ENCODE assay signal across 19 cellular contexts in the genomic region with DNA sequence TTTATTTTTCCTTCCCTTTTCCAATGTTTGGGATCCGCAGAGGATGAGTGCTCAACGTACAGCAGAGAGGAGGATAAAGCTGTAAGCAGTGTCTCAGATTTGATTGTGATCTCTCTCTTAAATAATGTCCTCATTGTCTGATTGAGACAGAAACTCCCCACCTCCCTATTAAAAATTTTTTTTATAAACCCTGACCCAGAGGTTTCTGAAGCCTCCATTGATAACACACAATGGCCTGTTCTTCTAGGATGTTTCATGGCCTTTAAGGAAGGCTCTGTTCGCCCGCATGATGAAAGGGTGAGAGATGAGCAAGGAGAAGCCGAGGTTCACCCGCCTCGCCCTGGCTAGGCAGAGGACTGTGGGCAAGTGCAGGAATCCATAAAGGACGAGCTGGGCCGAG.
DNase-seq lines count a peak whose midpoint lies in the region; ATAC-seq, FAIRE-seq and TF ChIP-seq lines count a peak whose summit lies in the region.
"Had no signal": no experiment of that assay in that cellular context is flagged by ENCODE, and none has a peak within 500 bp of the region (broad histone marks: within the 10 kb centered on the region; RNA-seq: fewer than 3 reads in every experiment).

No MANE protein-coding gene starts in this region.

- no peak for TF ChIP-seq RAD21 in H1 (IDR thresholded peaks at IDR 0.05 in 1 of 2, conservative IDR thresholded peaks at IDR 0.05 in 1 of 2; ENCODE audit: low read depth in 2 of 2, low read length in 2 of 2)

- no peak overlapping the region for H3K4me3 Mint-ChIP-seq in neural progenitor cell
- H3K4me3 Mint-ChIP-seq: CD4-positive, alpha-beta T cell had no signal

- H2BK15ac ChIP-seq in H1 (ENCODE audit: low read length): no peak overlapping the region

- no peak overlapping the region for H4K5ac ChIP-seq in H1 (ENCODE audit: insufficient read length, low read depth, low read length)

- H3K9me2 ChIP-seq in Karpas-422 (replicated peaks; ENCODE audit: insufficient read depth, low read length): no peaks in the 10 kb centered on the region

- H4K8ac ChIP-seq in H1 (ENCODE audit: extremely low read depth, insufficient read depth, low read length): no peak overlapping the region

- H3K27ac ChIP-seq in H1 (ENCODE audit: low read depth, low read length) (no peak overlapping the region), mesodermal cell (ENCODE audit: low read depth, low read length, severe bottlenecking) (peak overlapping the region; percentile 16), neural progenitor cell (no peak overlapping the region), Karpas-422 (ENCODE audit: low read length) (no peak overlapping the region)
- H3K27ac ChIP-seq: C4-2B, HL-60 had no signal

- H3K79me2 ChIP-seq in H1 (ENCODE audit: control insufficient read depth in 1 of 2, insufficient read depth in 2 of 2, low read length in 2 of 2) (no peaks in the 10 kb centered on the region), neural progenitor cell (ENCODE audit: low read depth) (no peaks in the 10 kb centered on the region), Karpas-422 (ENCODE audit: low read length) (no peaks in the 10 kb centered on the region)

- CTCF ChIA-PET in H1 (lab: Charles Lee; ENCODE audit: partially characterized antibody): no interaction called here

- TF ChIP-seq POLR2A in H1 (IDR thresholded peaks at IDR 0.05; ENCODE audit: control extremely low read depth in 1 of 2, low read depth in 2 of 2, low read length in 2 of 2): no peak

- no peak overlapping the region for H2BK5ac ChIP-seq in H1 (ENCODE audit: low read depth, low read length)

- WGBS in H1 (ENCODE audit: extremely low coverage in 1 of 2, insufficient coverage in 1 of 2, insufficient read length in 1 of 2, insufficient replicate concordance in 2 of 2, low coverage in 1 of 2, low lambda C conversion rate in 2 of 2, missing lambda C conversion rate in 1 of 2), 2 experiments: 88% methylated on average over 9 of the region's 9 CpGs; no CpG with 5 or more reads in 1 of the 2 experiments
- WGBS in mesodermal cell (ENCODE audit: insufficient coverage in 2 of 2), 2 experiments: 74 to 83% methylated on average over 7 of the region's 9 CpGs

- no peaks in the 10 kb centered on the region for H3K27me3 Mint-ChIP-seq in neural progenitor cell (ENCODE audit: insufficient read depth, low read depth)
- H3K27me3 Mint-ChIP-seq: CD4-positive, alpha-beta T cell had no signal

- H2BK12ac ChIP-seq in H1 (ENCODE audit: low read depth, low read length): no peak overlapping the region

- no peaks in the 10 kb centered on the region for H3K23me2 ChIP-seq in H1 (ENCODE audit: low read depth, low read length)

- POLR2A ChIA-PET in H1 (lab: Charles Lee; ENCODE audit: partially characterized antibody): no interaction called here

- no peak overlapping the region for H3K23ac ChIP-seq in H1 (ENCODE audit: insufficient read length)

- no peaks in the 10 kb centered on the region for H3K9me3 ChIP-seq in H1 (ENCODE audit: insufficient read depth in 2 of 2, low read depth in 1 of 2, low read length in 1 of 2)
- H3K9me3 ChIP-seq in mesodermal cell (ENCODE audit: control insufficient read depth, low read length): no peaks in the 10 kb centered on the region
- no peaks in the 10 kb centered on the region for H3K9me3 ChIP-seq in neural progenitor cell (ENCODE audit: low read depth)
- H3K9me3 ChIP-seq in Karpas-422 (ENCODE audit: low read length): no peaks in the 10 kb centered on the region

- peak overlapping the region; percentile 63 for H3K27ac Mint-ChIP-seq in neural progenitor cell
- H3K27ac Mint-ChIP-seq: CD4-positive, alpha-beta T cell had no signal

- no peak overlapping the region for H3K14ac ChIP-seq in H1 (ENCODE audit: insufficient read length)

- H3K4me2 ChIP-seq in H1 (ENCODE audit: insufficient read depth in 1 of 2, low read depth in 2 of 2, low read length in 2 of 2): no peak overlapping the region
- no peak overlapping the region for H3K4me2 ChIP-seq in neural progenitor cell
- H3K4me2 ChIP-seq in Karpas-422 (ENCODE audit: low read depth, low read length, poor library complexity, severe bottlenecking): no peak overlapping the region

- no peak overlapping the region for H3K4ac ChIP-seq in H1 (replicated peaks; ENCODE audit: insufficient read length, low read depth, low read length)

- H3K4me3 ChIP-seq in H1 (ENCODE audit: extremely low read depth in 1 of 4, insufficient read depth in 2 of 4, low read depth in 3 of 4, low read length in 4 of 4) (no peak overlapping the region), mesodermal cell (ENCODE audit: extremely low read depth, insufficient read depth, low read length, poor library complexity, severe bottlenecking) (no peak overlapping the region), neural progenitor cell (no peak overlapping the region), Karpas-422 (ENCODE audit: low read length) (no peak overlapping the region)

- no peak overlapping the region for H4K91ac ChIP-seq in H1 (replicated peaks; ENCODE audit: insufficient read length, low read length)

- peaks cover 10% of the 10 kb centered on the region for H3K4me1 Mint-ChIP-seq in neural progenitor cell

- DNase-seq in RPMI7951 (ENCODE audit: low read depth): peak; percentile 33
- DNase-seq in H1 (ENCODE audit: low read depth in 1 of 2, low spot score in 2 of 2): no peak
- no peak for DNase-seq in neural progenitor cell (ENCODE audit: low spot score)
- DNase-seq in Karpas-422: no peak
- DNase-seq in NCI-H1930 (lab: John Stamatoyannopoulos, UW): no peak
- DNase-seq: ACHN; AML-193; CD4-positive, alpha-beta T cell; DMS153; DMS79; GDM1; HCEC 1CT had no signal

- H3K4me1 ChIP-seq in H1 (replicated peaks in 1 of 4; ENCODE audit: control insufficient read depth in 3 of 4, insufficient read depth in 4 of 4, low read length in 3 of 4): no peaks in the 10 kb centered on the region
- peaks cover 2% of the 10 kb centered on the region for H3K4me1 ChIP-seq in mesodermal cell (ENCODE audit: control insufficient read depth, insufficient read depth, low read length, poor library complexity, severe bottlenecking)
- H3K4me1 ChIP-seq in neural progenitor cell: no peaks in the 10 kb centered on the region
- H3K4me1 ChIP-seq in Karpas-422 (ENCODE audit: low read length): no peaks in the 10 kb centered on the region

- H3F3A ChIP-seq in neural progenitor cell (ENCODE audit: low read depth): no peaks in the 10 kb centered on the region

- peak overlapping the region; percentile 57; the same call in 1 of the 2 replicates for H2AFZ ChIP-seq in H1 (ENCODE audit: low read length)
- H2AFZ ChIP-seq in neural progenitor cell (replicated peaks): no peak overlapping the region
- H2AFZ ChIP-seq in Karpas-422 (ENCODE audit: low read length): no peak overlapping the region

- TF ChIP-seq EP300 in H1 (IDR thresholded peaks at IDR 0.05; ENCODE audit: borderline replicate concordance in 1 of 2, low read depth in 2 of 2, low read length in 2 of 2): no peak

- no peaks in the 10 kb centered on the region for H3K36me3 Mint-ChIP-seq in neural progenitor cell

- H4K20me1 ChIP-seq in H1 (replicated peaks in 1 of 2; ENCODE audit: control insufficient read depth in 1 of 2, insufficient read depth in 2 of 2, low read length in 2 of 2): no peaks in the 10 kb centered on the region
- no peaks in the 10 kb centered on the region for H4K20me1 ChIP-seq in neural progenitor cell (ENCODE audit: low read depth)
- H4K20me1 ChIP-seq in Karpas-422 (ENCODE audit: insufficient read depth, low read depth, low read length): no peaks in the 10 kb centered on the region

- H2BK120ac ChIP-seq in H1 (replicated peaks; ENCODE audit: low read depth, low read length): no peak overlapping the region

- H3K56ac ChIP-seq in H1 (replicated peaks; ENCODE audit: insufficient read length, low read depth, low read length): no peak overlapping the region

- H3K18ac ChIP-seq in H1 (ENCODE audit: extremely low read depth, low read length): no peak overlapping the region

- H3K27me3 ChIP-seq in H1 (replicated peaks in 1 of 4; ENCODE audit: control insufficient read depth in 3 of 4, extremely low read depth in 1 of 4, insufficient read depth in 3 of 4, low read length in 3 of 4): no peaks in the 10 kb centered on the region
- no peaks in the 10 kb centered on the region for H3K27me3 ChIP-seq in neural progenitor cell
- H3K27me3 ChIP-seq in Karpas-422 (ENCODE audit: low read length): no peaks in the 10 kb centered on the region

- no peak for FAIRE-seq in H1 (lab: Jason Lieb, UNC)
- FAIRE-seq: A204.1, GM19239 had no signal

- no peak overlapping the region for H2BK20ac ChIP-seq in H1 (ENCODE audit: low read length)

- no peaks in the 10 kb centered on the region for H3K79me1 ChIP-seq in H1 (ENCODE audit: low read depth, low read length)

- no peak for TF ChIP-seq CTCF in H1 (IDR thresholded peaks at IDR 0.05; ENCODE audit: control extremely low read depth in 1 of 3, insufficient read depth in 1 of 3, low read depth in 1 of 3, low read length in 3 of 3)
- TF ChIP-seq CTCF in neural progenitor cell (IDR thresholded peaks at IDR 0.05): no peak

- H3K9ac ChIP-seq in H1 (replicated peaks in 1 of 4; ENCODE audit: extremely low read depth in 1 of 4, low read depth in 3 of 4, low read length in 3 of 4): no peak overlapping the region
- no peak overlapping the region for H3K9ac ChIP-seq in neural progenitor cell
- H3K9ac ChIP-seq in Karpas-422 (ENCODE audit: low read length): no peak overlapping the region

- H3K9me3 Mint-ChIP-seq in neural progenitor cell: peaks cover 5% of the 10 kb centered on the region
- H3K9me3 Mint-ChIP-seq: CD4-positive, alpha-beta T cell had no signal

- no peaks in the 10 kb centered on the region for H3K36me3 ChIP-seq in H1 (ENCODE audit: control insufficient read depth in 2 of 4, insufficient read depth in 4 of 4, low read length in 3 of 4)
- H3K36me3 ChIP-seq in mesodermal cell (ENCODE audit: control insufficient read depth, insufficient read depth, low read length): no peaks in the 10 kb centered on the region
- H3K36me3 ChIP-seq in neural progenitor cell: no peaks in the 10 kb centered on the region
- no peaks in the 10 kb centered on the region for H3K36me3 ChIP-seq in Karpas-422 (ENCODE audit: insufficient read depth, low read length)

- no peak overlapping the region for H2AK5ac ChIP-seq in H1 (ENCODE audit: low read depth, low read length)

- ATAC-seq in SK-N-SH treated with all-trans-retinoic acid at 6 μM for 48 hours (no peak), HG02973 (IDR thresholded peaks at IDR 0.05; ENCODE audit: unreplicated experiment) (no peak)

TF ChIP-seq in H1, 55 proteins besides CTCF, POLR2A, EP300 and RAD21 (continues in another document):
- TF ChIP-seq, protein P1, sequence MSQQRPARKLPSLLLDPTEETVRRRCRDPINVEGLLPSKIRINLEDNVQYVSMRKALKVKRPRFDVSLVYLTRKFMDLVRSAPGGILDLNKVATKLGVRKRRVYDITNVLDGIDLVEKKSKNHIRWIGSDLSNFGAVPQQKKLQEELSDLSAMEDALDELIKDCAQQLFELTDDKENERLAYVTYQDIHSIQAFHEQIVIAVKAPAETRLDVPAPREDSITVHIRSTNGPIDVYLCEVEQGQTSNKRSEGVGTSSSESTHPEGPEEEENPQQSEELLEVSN (IDR thresholded peaks at IDR 0.05): no peak

TF ChIP-seq in SK-N-SH treated with all-trans-retinoic acid at 6 μM for 48 hours, 23 proteins besides CTCF, POLR2A, EP300 and RAD21 (continues in another document):
- TF ChIP-seq ESRRG (CRISPR knock-in tag; IDR thresholded peaks at IDR 0.05) (no peak), TCF4 (CRISPR knock-in tag; IDR thresholded peaks at IDR 0.05; ENCODE audit: borderline replicate concordance) (no peak), ZFP30 (CRISPR knock-in tag; IDR thresholded peaks at IDR 0.05) (no peak), ZFP3 (CRISPR knock-in tag; IDR thresholded peaks at IDR 0.05) (no peak)
